18 cellular contexts compared by ENCODE assay signal in the genomic region with DNA sequence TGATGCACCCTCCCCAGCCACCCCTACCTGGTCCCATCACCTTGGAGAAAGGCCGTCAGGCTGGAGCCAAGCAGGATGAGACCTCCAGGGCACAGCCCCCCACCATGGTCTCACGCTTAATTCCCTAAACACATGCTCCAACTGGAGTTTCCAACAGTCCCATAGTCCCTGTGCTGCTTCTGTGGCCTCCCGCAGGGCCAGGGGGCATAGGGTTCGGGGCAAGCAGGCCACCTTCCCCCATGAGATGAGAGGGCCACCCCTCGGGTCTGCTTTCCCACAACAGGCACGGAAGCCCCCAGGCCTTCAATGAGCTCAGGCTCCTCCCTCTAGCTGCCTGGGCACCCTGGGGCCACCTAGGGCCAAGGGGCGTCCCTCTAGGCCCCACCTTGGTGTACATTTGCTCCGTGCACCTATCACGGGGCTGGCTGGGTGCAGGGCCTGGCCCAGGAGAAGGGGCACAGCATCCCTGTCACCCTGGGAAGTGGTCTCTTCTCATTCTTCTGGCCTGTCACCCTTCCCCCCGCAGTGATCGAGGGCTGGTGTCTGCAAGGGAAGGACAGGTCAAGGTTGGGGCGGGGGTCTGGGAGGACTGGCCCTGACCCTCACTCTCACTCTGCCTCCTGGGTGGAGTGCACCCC. TPM values are rescaled to one million over a fixed set of nuclear protein-coding genes. Genes with fewer than 3 reads are reported as not detected.
DNase-seq lines count a peak whose midpoint lies in the region; ATAC-seq, FAIRE-seq and TF ChIP-seq lines count a peak whose summit lies in the region.
"Had no signal": no experiment of that assay in that cellular context is flagged by ENCODE, and none has a peak within 500 bp of the region (broad histone marks: within the 10 kb centered on the region; RNA-seq: fewer than 3 reads in every experiment).

No MANE protein-coding gene starts in this region.

- no peaks in the 10 kb centered on the region for H3K27me3 ChIP-seq in BE2C
- no peaks in the 10 kb centered on the region for H3K27me3 ChIP-seq in psoas muscle (ENCODE audit: insufficient read depth in 3 of 3, low read length in 2 of 3)
- H3K27me3 ChIP-seq: BLaER1 had no signal

- H3K4me3 ChIP-seq in BE2C (ENCODE audit: low read depth, low read length), result no peak overlapping the region
- no peak overlapping the region for H3K4me3 ChIP-seq in kidney (ENCODE audit: low read length in 2 of 2)
- no peak overlapping the region for H3K4me3 ChIP-seq in psoas muscle
- H3K4me3 ChIP-seq: BLaER1 had no signal

- no peak overlapping the region for H3K27ac ChIP-seq in kidney (ENCODE audit: low read depth in 2 of 2, low read length in 2 of 2)
- peak overlapping the region; percentile 30 for H3K27ac ChIP-seq in psoas muscle
- H3K27ac ChIP-seq: BLaER1, KMS-11 had no signal

- no peaks in the 10 kb centered on the region for H3K36me3 Mint-ChIP-seq in WTC11
- no peaks in the 10 kb centered on the region for H3K36me3 Mint-ChIP-seq in immature natural killer cell

- DNase-seq in BE2C (peak; percentile 1), WTC11 (ENCODE audit: low spot score) (peak; percentile 7), kidney (peak; percentile 43), psoas muscle (peak; percentile 10 to 50), AG20443 (ENCODE audit: low spot score) (no peak), immature natural killer cell (no peak), T-helper 9 cell (no peak), NCI-H1436 (lab: John Stamatoyannopoulos, UW) (no peak)
- DNase-seq: ACHN, H9, NCI-H1105, NCI-H187, NCI-H2171, NCI-H446 treated with DMSO at 0.1 percent for 48 hours, NCI-H774 had no signal

- no peaks in the 10 kb centered on the region for H3K36me3 ChIP-seq in BE2C
- no peaks in the 10 kb centered on the region for H3K36me3 ChIP-seq in kidney (ENCODE audit: control insufficient read depth in 1 of 2, insufficient read depth in 2 of 2, low read length in 2 of 2)
- H3K36me3 ChIP-seq in psoas muscle (ENCODE audit: insufficient read depth in 1 of 2, low read depth in 1 of 2), result peaks cover 3 to 92% of the 10 kb centered on the region in 2 donors
- H3K36me3 ChIP-seq: BLaER1 had no signal

- TF ChIP-seq CTCF in BE2C (IDR thresholded peaks at IDR 0.05; ENCODE audit: low read depth, low read length), result no peak
- TF ChIP-seq CTCF in WTC11 (IDR thresholded peaks at IDR 0.05), result no peak
- no peak for TF ChIP-seq CTCF in kidney (IDR thresholded peaks at IDR 0.05; ENCODE audit: borderline replicate concordance, extremely low read depth, insufficient read depth)
- no peak for TF ChIP-seq CTCF in psoas muscle (IDR thresholded peaks at IDR 0.05)

- H3K9me3 ChIP-seq in BE2C (no peaks in the 10 kb centered on the region), kidney (ENCODE audit: control insufficient read depth in 1 of 2, low read length in 2 of 2) (no peaks in the 10 kb centered on the region), psoas muscle (no peaks in the 10 kb centered on the region)
- H3K9me3 ChIP-seq: BLaER1 had no signal

- H3K27ac Mint-ChIP-seq in WTC11 (no peak overlapping the region), immature natural killer cell (no peak overlapping the region)

- H3K27me3 Mint-ChIP-seq in WTC11 (ENCODE audit: low read depth), result no peaks in the 10 kb centered on the region; the same call in 1 of the 2 replicates
- peaks cover 0 to 2% (median 0%) of the 10 kb centered on the region in 3 donors for H3K27me3 Mint-ChIP-seq in immature natural killer cell (ENCODE audit: low read depth in 3 of 3)

- CTCF ChIA-PET in WTC11 (lab: Charles Lee), result interaction anchor here (0.6 kb wide), 1 partner anchor 234 kb away, joined by 3 read pairs; no protein-coding TSS in a partner anchor

- FAIRE-seq in kidney (lab: Jason Lieb, UNC), result no peak

- no peak overlapping the region for H3K9ac ChIP-seq in kidney (ENCODE audit: low read length in 2 of 2)
- H3K9ac ChIP-seq: BLaER1, KMS-11 had no signal

- 68 to 78% (median 71%) methylated on average over 11 to 12 of the region's 12 CpGs for WGBS in psoas muscle, 3 donors

- intact Hi-C loops in kidney (cut with DNase I) (no loop called here), psoas muscle (cut with DNase I) (no loop called here)

- ATAC-seq in WTC11, result no peak
- ATAC-seq in psoas muscle, result no peak

- peaks cover 3% of the 10 kb centered on the region; the same call in 1 of the 2 replicates for H3K4me1 Mint-ChIP-seq in WTC11
- H3K4me1 Mint-ChIP-seq in immature natural killer cell, result no peaks in the 10 kb centered on the region

- H3K9me3 Mint-ChIP-seq in WTC11, result no peaks in the 10 kb centered on the region
- H3K9me3 Mint-ChIP-seq in immature natural killer cell, result no peaks in the 10 kb centered on the region
- H3K9me3 Mint-ChIP-seq: H9 had no signal

- POLR2A ChIA-PET in WTC11 (lab: Charles Lee), result no interaction called here

- H3K4me1 ChIP-seq in BE2C (no peaks in the 10 kb centered on the region), kidney (ENCODE audit: control insufficient read depth in 1 of 2, insufficient read depth in 1 of 2, low read depth in 1 of 2, low read length in 2 of 2) (no peaks in the 10 kb centered on the region), psoas muscle (peaks cover 3% of the 10 kb centered on the region)

- H3K4me3 Mint-ChIP-seq in WTC11 (no peak overlapping the region), immature natural killer cell (no peak overlapping the region)
- H3K4me3 Mint-ChIP-seq: H9 had no signal

TF ChIP-seq in WTC11, 78 proteins besides CTCF, POLR2A, EP300 and RAD21 (continues in another document):
- TF ChIP-seq ZNF219 (CRISPR knock-in tag; IDR thresholded peaks at IDR 0.05; ENCODE audit: borderline replicate concordance) (no peak), SP1 (CRISPR knock-in tag; conservative IDR thresholded peaks at IDR 0.05) (no peak), ZNF396 (CRISPR knock-in tag; IDR thresholded peaks at IDR 0.05; ENCODE audit: borderline replicate concordance) (no peak), ZNF232 (CRISPR knock-in tag; IDR thresholded peaks at IDR 0.05) (no peak)
- TF ChIP-seq, protein P1, sequence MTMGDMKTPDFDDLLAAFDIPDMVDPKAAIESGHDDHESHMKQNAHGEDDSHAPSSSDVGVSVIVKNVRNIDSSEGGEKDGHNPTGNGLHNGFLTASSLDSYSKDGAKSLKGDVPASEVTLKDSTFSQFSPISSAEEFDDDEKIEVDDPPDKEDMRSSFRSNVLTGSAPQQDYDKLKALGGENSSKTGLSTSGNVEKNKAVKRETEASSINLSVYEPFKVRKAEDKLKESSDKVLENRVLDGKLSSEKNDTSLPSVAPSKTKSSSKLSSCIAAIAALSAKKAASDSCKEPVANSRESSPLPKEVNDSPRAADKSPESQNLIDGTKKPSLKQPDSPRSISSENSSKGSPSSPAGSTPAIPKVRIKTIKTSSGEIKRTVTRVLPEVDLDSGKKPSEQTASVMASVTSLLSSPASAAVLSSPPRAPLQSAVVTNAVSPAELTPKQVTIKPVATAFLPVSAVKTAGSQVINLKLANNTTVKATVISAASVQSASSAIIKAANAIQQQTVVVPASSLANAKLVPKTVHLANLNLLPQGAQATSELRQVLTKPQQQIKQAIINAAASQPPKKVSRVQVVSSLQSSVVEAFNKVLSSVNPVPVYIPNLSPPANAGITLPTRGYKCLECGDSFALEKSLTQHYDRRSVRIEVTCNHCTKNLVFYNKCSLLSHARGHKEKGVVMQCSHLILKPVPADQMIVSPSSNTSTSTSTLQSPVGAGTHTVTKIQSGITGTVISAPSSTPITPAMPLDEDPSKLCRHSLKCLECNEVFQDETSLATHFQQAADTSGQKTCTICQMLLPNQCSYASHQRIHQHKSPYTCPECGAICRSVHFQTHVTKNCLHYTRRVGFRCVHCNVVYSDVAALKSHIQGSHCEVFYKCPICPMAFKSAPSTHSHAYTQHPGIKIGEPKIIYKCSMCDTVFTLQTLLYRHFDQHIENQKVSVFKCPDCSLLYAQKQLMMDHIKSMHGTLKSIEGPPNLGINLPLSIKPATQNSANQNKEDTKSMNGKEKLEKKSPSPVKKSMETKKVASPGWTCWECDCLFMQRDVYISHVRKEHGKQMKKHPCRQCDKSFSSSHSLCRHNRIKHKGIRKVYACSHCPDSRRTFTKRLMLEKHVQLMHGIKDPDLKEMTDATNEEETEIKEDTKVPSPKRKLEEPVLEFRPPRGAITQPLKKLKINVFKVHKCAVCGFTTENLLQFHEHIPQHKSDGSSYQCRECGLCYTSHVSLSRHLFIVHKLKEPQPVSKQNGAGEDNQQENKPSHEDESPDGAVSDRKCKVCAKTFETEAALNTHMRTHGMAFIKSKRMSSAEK (CRISPR knock-in tag; IDR thresholded peaks at IDR 0.05; ENCODE audit: borderline replicate concordance), result no peak
- TF ChIP-seq, protein P2, sequence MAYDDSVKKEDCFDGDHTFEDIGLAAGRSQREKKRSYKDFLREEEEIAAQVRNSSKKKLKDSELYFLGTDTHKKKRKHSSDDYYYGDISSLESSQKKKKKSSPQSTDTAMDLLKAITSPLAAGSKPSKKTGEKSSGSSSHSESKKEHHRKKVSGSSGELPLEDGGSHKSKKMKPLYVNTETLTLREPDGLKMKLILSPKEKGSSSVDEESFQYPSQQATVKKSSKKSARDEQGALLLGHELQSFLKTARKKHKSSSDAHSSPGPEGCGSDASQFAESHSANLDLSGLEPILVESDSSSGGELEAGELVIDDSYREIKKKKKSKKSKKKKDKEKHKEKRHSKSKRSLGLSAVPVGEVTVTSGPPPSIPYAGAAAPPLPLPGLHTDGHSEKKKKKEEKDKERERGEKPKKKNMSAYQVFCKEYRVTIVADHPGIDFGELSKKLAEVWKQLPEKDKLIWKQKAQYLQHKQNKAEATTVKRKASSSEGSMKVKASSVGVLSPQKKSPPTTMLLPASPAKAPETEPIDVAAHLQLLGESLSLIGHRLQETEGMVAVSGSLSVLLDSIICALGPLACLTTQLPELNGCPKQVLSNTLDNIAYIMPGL (CRISPR knock-in tag; IDR thresholded peaks at IDR 0.05), result no peak

RNA-seq across cellular contexts. Expression of a gene that starts 42.4 kb away (rescaled TPM):
- 76.0 TPM for polyA plus RNA-seq in BE2C (2012; ENCODE audit: insufficient read depth, insufficient read length, low read depth)
- total RNA-seq in WTC11 (2021), result 27.9 to 34.3 TPM (median 28.4 TPM) in 3 replicates
- 24.2 TPM for total RNA-seq in kidney
- 10.9 TPM for polyA plus RNA-seq in kidney (ENCODE audit: insufficient read depth, low read depth, low replicate concordance)
- 1 to 10 TPM; 2.8 to 4.5 (median 4.0) TPM for total RNA-seq in psoas muscle
- 1 to 10 TPM; 3.1 to 6.3 (median 3.6) TPM for polyA plus RNA-seq in psoas muscle
- polyA plus RNA-seq in immature natural killer cell, result 10 to 100 TPM in 2 of 3 donors, 1 to 10 TPM in 1; 8.8 to 27.3 (median 10.7) TPM

RNA-seq across cellular contexts. Expression of a gene that starts 52.5 kb away (rescaled TPM):
- 2.7 TPM for polyA plus RNA-seq in BE2C (2012; ENCODE audit: insufficient read depth, insufficient read length, low read depth)
- 1.5 to 2.7 TPM (median 2.6 TPM) in 3 replicates for total RNA-seq in WTC11 (2021)
- 6.5 TPM for total RNA-seq in kidney
- polyA plus RNA-seq in kidney (ENCODE audit: insufficient read depth, low read depth, low replicate concordance), result 1.3 TPM
- total RNA-seq in psoas muscle, result not detected
- under 1 TPM in 1 of 3 donors, not detected in 2; 0.03 TPM for polyA plus RNA-seq in psoas muscle
- 1 to 10 TPM in 1 of 3 donors, under 1 TPM in 1, not detected in 1; 0.53 to 1.7 TPM for polyA plus RNA-seq in immature natural killer cell
- total RNA-seq: MCF 10A had no signal

Comparison
In these comparisons a context has a peak if more than half of its experiments do, and no peak if none do; other contexts are left out.
1. DNase-seq: peak in BE2C (single experiment), WTC11 (single experiment), kidney (single experiment) and psoas muscle (2 of 2); none in AG20443 (single experiment), immature natural killer cell (0 of 3), T-helper 9 cell (single experiment) and NCI-H1436 (single experiment).